In genomic region chr3:16600771-16601538, GRCh38 we compare ENCODE assay signal across 8 cellular contexts.
DNase-seq lines count a peak whose midpoint lies in the region; ATAC-seq, FAIRE-seq and TF ChIP-seq lines count a peak whose summit lies in the region.

No MANE protein-coding gene starts in this region.

- FAIRE-seq in D721Med (lab: Jason Lieb, UNC) = peak; percentile 44
- FAIRE-seq in endometrium (lab: Jason Lieb, UNC) = peak; percentile 94

- peak; percentile 81 for TF ChIP-seq CTCF in D721Med (IDR thresholded peaks at IDR 0.05; ENCODE audit: insufficient read depth, missing control alignments)

- no peak for DNase-seq in D721Med (ENCODE audit: insufficient read length, low spot score)
- DNase-seq in NCI-H82 treated with DMSO at 0.1 percent for 48 hours (lab: John Stamatoyannopoulos, UW; ENCODE audit: unreplicated experiment) = peak; percentile 29
- peak; percentile 42 to 70 (median 45) for DNase-seq in activated CD8-positive, alpha-beta memory T cell treated with anti-CD3 and anti-CD28 coated beads for 48 hours (ENCODE audit: low read depth in 2 of 3, low spot score in 2 of 3)
- peak; percentile 85 for DNase-seq in middle frontal gyrus (ENCODE audit: extremely low spot score, low spot score)
- DNase-seq in stimulated activated CD8-positive, alpha-beta memory T cell treated with anti-CD3 and anti-CD28 coated beads, Interleukin-2, amount 100 ng/mL, for 48 hours (ENCODE audit: low read depth in 2 of 2) = peak; percentile 65 to 71

- ATAC-seq in HG03469 (IDR thresholded peaks at IDR 0.05; ENCODE audit: unreplicated experiment) (peak; percentile 53), GM18861 (IDR thresholded peaks at IDR 0.05; ENCODE audit: unreplicated experiment) (no peak)
